ENCODE assay signal across 16 cellular contexts in the genomic region with DNA sequence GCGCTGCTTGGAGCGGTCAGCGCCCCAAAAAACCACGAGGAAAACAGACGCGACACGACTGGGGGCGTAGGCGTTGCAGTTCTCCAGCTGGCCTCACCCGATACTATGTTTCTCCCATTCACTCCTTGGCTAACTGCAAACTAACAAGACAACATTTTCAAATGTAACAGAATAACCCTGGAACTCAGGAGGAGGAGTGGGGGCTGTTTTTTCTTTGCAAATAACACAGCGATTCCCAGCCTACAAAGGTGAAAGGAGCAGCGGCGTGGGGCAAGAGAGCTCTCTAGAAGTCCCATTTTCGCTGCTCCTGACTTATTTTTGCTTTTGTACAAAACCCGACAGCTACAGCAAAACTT. TPM values are rescaled to one million over a fixed set of nuclear protein-coding genes. Genes with fewer than 3 reads are reported as not detected.
A peak's percentile ranks its signal among the peaks of the same experiment; 100 is the strongest.
DNase-seq lines count a peak whose midpoint lies in the region; ATAC-seq, FAIRE-seq and TF ChIP-seq lines count a peak whose summit lies in the region.
"Had no signal": no experiment of that assay in that cellular context is flagged by ENCODE, and none has a peak within 500 bp of the region (broad histone marks: within the 10 kb centered on the region; RNA-seq: fewer than 3 reads in every experiment).

No MANE protein-coding gene starts in this region.

- peaks cover 59 to 90% (median 63%) of the 10 kb centered on the region in 3 donors for H3K27me3 ChIP-seq in sigmoid colon

- intact Hi-C loops in sigmoid colon (cut with DNase I) = loop anchor here (10.0 kb wide), 1 partner anchor 222 kb away; no protein-coding TSS in a partner anchor

- H3K4me3 ChIP-seq in iPS-11a (ENCODE audit: low read depth, low read length) (peak overlapping the region; percentile 56), sigmoid colon (peak overlapping the region in 3 of 4 donors; percentile 30 to 45 (median 38))

- TF ChIP-seq CTCF in sigmoid colon (IDR thresholded peaks at IDR 0.05) = no peak

- H3K36me3 Mint-ChIP-seq in T-helper 17 cell (ENCODE audit: low read depth) = no peaks in the 10 kb centered on the region

- H3K9me3 ChIP-seq in T-helper 17 cell (ENCODE audit: control insufficient read depth, low read length, poor library complexity, severe bottlenecking) (no peaks in the 10 kb centered on the region), sigmoid colon (no peaks in the 10 kb centered on the region)
- H3K9me3 ChIP-seq: heart left ventricle had no signal

- no peak overlapping the region for H3K27ac Mint-ChIP-seq in T-helper 17 cell

- TF ChIP-seq EP300 in sigmoid colon (IDR thresholded peaks at IDR 0.05) = no peak

- ATAC-seq in T-helper 17 cell = no peak
- ATAC-seq: Panc1 had no signal

- H3K4me1 Mint-ChIP-seq in T-helper 17 cell = peaks cover 5% of the 10 kb centered on the region

- no peak for TF ChIP-seq POLR2A in sigmoid colon (IDR thresholded peaks at IDR 0.05)

- peak overlapping the region; percentile 61 for H3K4me3 Mint-ChIP-seq in T-helper 17 cell

- H3K36me3 ChIP-seq in sigmoid colon = no peaks in the 10 kb centered on the region
- H3K36me3 ChIP-seq: heart left ventricle had no signal

- DNase-seq in DMS53 (lab: John Stamatoyannopoulos, UW) (peak; percentile 54), DMS53 treated with DMSO at 0.1 percent for 48 hours (lab: John Stamatoyannopoulos, UW; ENCODE audit: unreplicated experiment) (no peak), T-helper 17 cell (no peak), sigmoid colon (no peak), AG08395 (ENCODE audit: low spot score) (no peak), NOMO-1 (lab: John Stamatoyannopoulos, UW; ENCODE audit: unreplicated experiment in 2 of 2) (no peak), frontal cortex (ENCODE audit: low spot score in 2 of 2) (no peak)
- DNase-seq: Calu3, heart left ventricle, MM.1S, T1000 had no signal

- H3K27me3 Mint-ChIP-seq in T-helper 17 cell = peaks cover 41% of the 10 kb centered on the region

- no peak overlapping the region for H3K27ac ChIP-seq in sigmoid colon
- H3K27ac ChIP-seq: 22Rv1, heart left ventricle had no signal

- H3K4me1 ChIP-seq in sigmoid colon = peaks cover 0 to 35% (median 28%) of the 10 kb centered on the region in 4 donors

- FAIRE-seq in frontal cortex (lab: Jason Lieb, UNC) = no peak
- FAIRE-seq: endometrium had no signal

- 3 to 4% methylated on average over 15 of the region's 15 CpGs for WGBS in sigmoid colon, 2 donors

RNA-seq across cellular contexts. Expression of gene SOX3, which starts 1.7 kb away (rescaled TPM):
- not detected for total RNA-seq in T-helper 17 cell
- total RNA-seq in sigmoid colon = not detected
- polyA plus RNA-seq in sigmoid colon = not detected
- 2.4 TPM for total RNA-seq in frontal cortex
- total RNA-seq: Calu3, lung microvascular endothelial cell had no signal
- polyA plus RNA-seq: heart left ventricle had no signal
